1 cellular context compared by ENCODE assay signal in the genomic region with DNA sequence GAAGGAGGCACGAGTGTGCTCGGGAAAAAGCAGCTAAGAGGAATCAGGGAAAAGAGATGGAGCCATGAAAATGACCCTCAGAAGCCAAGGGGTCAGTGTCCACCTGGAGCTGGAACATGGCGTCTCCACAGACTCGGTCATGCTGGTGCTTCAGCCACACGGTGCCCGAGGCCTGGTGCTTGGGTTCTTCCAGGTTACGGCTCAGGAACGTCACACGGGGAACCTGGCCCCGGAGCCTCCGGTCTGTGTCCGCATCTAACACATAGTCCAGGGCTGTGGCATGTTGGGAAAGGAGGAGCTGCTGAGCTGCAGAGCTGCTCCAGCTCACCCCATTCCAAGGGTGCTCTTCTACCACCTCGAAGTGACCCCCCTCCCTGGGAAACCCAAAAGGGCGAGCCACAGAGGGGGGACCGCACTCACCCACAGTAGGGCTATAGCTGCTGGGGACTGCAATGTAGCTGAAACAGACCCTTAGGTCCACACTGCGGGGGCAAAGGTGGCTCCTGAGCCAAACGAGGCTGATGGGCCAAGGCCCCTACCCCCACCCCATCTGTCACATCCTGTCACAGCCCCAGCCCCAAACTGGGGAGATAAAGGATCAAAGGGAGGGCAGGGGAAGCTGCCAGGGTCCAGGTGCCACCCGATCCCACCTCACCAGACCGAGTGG.
TF ChIP-seq lines count a peak whose summit lies in the region.

No MANE protein-coding gene starts in this region.

TF ChIP-seq in K562, 482 proteins besides CTCF, POLR2A, EP300 and RAD21:
- TF ChIP-seq, protein P1, sequence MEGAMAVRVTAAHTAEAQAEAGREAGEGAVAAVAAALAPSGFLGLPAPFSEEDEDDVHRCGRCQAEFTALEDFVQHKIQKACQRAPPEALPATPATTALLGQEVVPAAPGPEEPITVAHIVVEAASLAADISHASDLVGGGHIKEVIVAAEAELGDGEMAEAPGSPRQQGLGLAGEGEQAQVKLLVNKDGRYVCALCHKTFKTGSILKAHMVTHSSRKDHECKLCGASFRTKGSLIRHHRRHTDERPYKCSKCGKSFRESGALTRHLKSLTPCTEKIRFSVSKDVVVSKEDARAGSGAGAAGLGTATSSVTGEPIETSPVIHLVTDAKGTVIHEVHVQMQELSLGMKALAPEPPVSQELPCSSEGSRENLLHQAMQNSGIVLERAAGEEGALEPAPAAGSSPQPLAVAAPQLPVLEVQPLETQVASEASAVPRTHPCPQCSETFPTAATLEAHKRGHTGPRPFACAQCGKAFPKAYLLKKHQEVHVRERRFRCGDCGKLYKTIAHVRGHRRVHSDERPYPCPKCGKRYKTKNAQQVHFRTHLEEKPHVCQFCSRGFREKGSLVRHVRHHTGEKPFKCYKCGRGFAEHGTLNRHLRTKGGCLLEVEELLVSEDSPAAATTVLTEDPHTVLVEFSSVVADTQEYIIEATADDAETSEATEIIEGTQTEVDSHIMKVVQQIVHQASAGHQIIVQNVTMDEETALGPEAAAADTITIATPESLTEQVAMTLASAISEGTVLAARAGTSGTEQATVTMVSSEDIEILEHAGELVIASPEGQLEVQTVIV (CRISPR knock-in tag; IDR thresholded peaks at IDR 0.05; ENCODE audit: borderline replicate concordance), result no peak
- TF ChIP-seq KLF6 (CRISPR knock-in tag; IDR thresholded peaks at IDR 0.05; ENCODE audit: borderline replicate concordance) (no peak), NCOA1 (IDR thresholded peaks at IDR 0.05; ENCODE audit: low read depth) (no peak), ZNF778 (CRISPR knock-in tag; IDR thresholded peaks at IDR 0.05) (no peak)
- TF ChIP-seq, protein P2, sequence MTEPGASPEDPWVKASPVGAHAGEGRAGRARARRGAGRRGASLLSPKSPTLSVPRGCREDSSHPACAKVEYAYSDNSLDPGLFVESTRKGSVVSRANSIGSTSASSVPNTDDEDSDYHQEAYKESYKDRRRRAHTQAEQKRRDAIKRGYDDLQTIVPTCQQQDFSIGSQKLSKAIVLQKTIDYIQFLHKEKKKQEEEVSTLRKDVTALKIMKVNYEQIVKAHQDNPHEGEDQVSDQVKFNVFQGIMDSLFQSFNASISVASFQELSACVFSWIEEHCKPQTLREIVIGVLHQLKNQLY (CRISPR knock-in tag; conservative IDR thresholded peaks at IDR 0.05), result no peak
- TF ChIP-seq, protein P3, sequence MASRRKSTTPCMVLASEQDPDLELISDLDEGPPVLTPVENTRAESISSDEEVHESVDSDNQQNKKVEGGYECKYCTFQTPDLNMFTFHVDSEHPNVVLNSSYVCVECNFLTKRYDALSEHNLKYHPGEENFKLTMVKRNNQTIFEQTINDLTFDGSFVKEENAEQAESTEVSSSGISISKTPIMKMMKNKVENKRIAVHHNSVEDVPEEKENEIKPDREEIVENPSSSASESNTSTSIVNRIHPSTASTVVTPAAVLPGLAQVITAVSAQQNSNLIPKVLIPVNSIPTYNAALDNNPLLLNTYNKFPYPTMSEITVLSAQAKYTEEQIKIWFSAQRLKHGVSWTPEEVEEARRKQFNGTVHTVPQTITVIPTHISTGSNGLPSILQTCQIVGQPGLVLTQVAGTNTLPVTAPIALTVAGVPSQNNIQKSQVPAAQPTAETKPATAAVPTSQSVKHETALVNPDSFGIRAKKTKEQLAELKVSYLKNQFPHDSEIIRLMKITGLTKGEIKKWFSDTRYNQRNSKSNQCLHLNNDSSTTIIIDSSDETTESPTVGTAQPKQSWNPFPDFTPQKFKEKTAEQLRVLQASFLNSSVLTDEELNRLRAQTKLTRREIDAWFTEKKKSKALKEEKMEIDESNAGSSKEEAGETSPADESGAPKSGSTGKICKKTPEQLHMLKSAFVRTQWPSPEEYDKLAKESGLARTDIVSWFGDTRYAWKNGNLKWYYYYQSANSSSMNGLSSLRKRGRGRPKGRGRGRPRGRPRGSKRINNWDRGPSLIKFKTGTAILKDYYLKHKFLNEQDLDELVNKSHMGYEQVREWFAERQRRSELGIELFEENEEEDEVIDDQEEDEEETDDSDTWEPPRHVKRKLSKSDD (conservative IDR thresholded peaks at IDR 0.05; ENCODE audit: low read length), result no peak
